25 cellular contexts compared by ENCODE assay signal in the genomic region with DNA sequence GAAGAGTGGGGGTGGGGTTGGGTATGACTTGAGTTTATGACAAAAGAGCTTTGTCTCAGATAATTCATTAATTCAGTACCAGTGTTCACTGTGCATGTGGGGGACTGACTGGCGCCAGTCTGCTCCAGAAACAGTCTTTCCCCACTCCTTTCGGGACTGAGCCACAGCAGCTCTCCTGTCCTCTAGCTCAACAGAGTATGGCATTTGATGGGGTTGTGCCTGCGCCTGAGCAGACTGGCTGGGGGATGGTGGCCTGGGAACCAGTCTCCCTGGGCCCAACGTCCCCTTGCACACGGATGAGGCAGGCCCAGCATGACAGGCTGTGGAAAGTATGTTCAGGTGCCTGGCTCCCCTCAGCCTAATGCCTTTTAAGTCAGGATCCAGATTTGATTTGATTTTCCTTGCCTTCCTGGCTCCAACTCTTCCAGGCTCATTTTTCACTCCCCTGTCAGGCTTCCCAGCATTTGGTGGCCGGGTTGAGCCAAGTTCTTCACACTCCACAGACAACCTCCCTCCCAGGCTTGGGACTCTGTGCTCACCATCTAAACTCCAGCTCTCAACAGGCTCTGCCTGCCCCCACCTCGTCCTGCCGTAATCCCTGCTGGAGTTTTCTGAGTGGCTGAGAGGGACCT.
DNase-seq lines count a peak whose midpoint lies in the region; ATAC-seq, FAIRE-seq and TF ChIP-seq lines count a peak whose summit lies in the region.
"Had no signal": no experiment of that assay in that cellular context is flagged by ENCODE, and none has a peak within 500 bp of the region (broad histone marks: within the 10 kb centered on the region; RNA-seq: fewer than 3 reads in every experiment).

No MANE protein-coding gene starts in this region.

- H3K4ac ChIP-seq in mesendoderm (ENCODE audit: low read depth, low read length): no peak overlapping the region

- no peak overlapping the region for H2AK5ac ChIP-seq in mesendoderm (ENCODE audit: low read length)

- no peaks in the 10 kb centered on the region for H3K79me2 ChIP-seq in mesendoderm (ENCODE audit: control insufficient read depth, insufficient read depth, low read length)

- H3K27me3 ChIP-seq in pancreas (no peaks in the 10 kb centered on the region), upper lobe of right lung (no peaks in the 10 kb centered on the region), mesendoderm (ENCODE audit: insufficient read depth, low read length, poor library complexity) (no peaks in the 10 kb centered on the region)
- H3K27me3 ChIP-seq: adrenal gland, suprapubic skin had no signal

- H2BK120ac ChIP-seq in mesendoderm (ENCODE audit: low read depth, low read length): no peak overlapping the region

- WGBS in pancreas, 2 donors: 53% methylated on average over 8 of the region's 8 CpGs
- WGBS in mesendoderm (ENCODE audit: extremely low coverage, insufficient coverage, low lambda C conversion rate): no CpG with 5 or more reads among the region's 8 CpGs

- H3K23ac ChIP-seq in mesendoderm (ENCODE audit: low read length): no peak overlapping the region

- H2BK5ac ChIP-seq in mesendoderm (ENCODE audit: low read length): no peak overlapping the region

- no peak for TF ChIP-seq CTCF in pancreas (IDR thresholded peaks at IDR 0.05)
- no peak for TF ChIP-seq CTCF in upper lobe of right lung (IDR thresholded peaks at IDR 0.05)

- FAIRE-seq in pancreas (lab: Jason Lieb, UNC): no peak
- FAIRE-seq: GM12891, RCC 7860 had no signal

- H3K56ac ChIP-seq in mesendoderm (ENCODE audit: low read length): no peak overlapping the region

- H4K5ac ChIP-seq in mesendoderm (ENCODE audit: low read length): no peak overlapping the region

- no peak overlapping the region for H3K4me2 ChIP-seq in mesendoderm (ENCODE audit: low read length)

- peak in 23 of 42 donors; percentile 7 to 55 (median 34) for DNase-seq in head of caudate nucleus
- DNase-seq in pancreas: peak in 2 of 6 donors; percentile 17 to 40
- no peak for DNase-seq in upper lobe of right lung
- DNase-seq in mesendoderm: no peak
- DNase-seq in EL: no peak
- no peak for DNase-seq in stimulated activated CD4-positive, alpha-beta T cell treated with anti-CD3 and anti-CD28 coated beads, Interleukin-4, amount 100 ng/mL, for 1 hour
- DNase-seq: activated B cell treated with CpG ODN at 0.5 μM for 24 hours; activated CD4-positive, alpha-beta memory T cell treated with anti-CD3 and anti-CD28 coated beads for 36 hours; activated gamma-delta T cell treated with Interleukin-2 at 50 U/mL for 16 hours; activated T-cell treated with anti-CD3 and anti-CD28 coated beads for 4 hours; adrenal gland; CD4-positive, alpha-beta memory T cell; effector CD8-positive, alpha-beta T cell; glutamatergic neuron; GOT3; left ventricle myocardium inferior; MV-4-11; NCI-H187 treated with DMSO at 0.1 percent for 48 hours; NCI-H226 had no signal

- H3K9me3 ChIP-seq in pancreas: no peaks in the 10 kb centered on the region
- no peaks in the 10 kb centered on the region for H3K9me3 ChIP-seq in upper lobe of right lung
- H3K9me3 ChIP-seq: adrenal gland, left ventricle myocardium inferior, suprapubic skin had no signal

- no peak overlapping the region for H4K8ac ChIP-seq in mesendoderm (ENCODE audit: low read depth, low read length)

- peak; percentile 61 for ATAC-seq in SK-N-SH treated with all-trans-retinoic acid at 6 μM for 48 hours
- ATAC-seq in pancreas: peak; percentile 53 to 80 (median 72)
- ATAC-seq in upper lobe of right lung: peak; percentile 25
- no peak for ATAC-seq in HG03095 (IDR thresholded peaks at IDR 0.05; ENCODE audit: unreplicated experiment)

- no peak overlapping the region for H3K9ac ChIP-seq in mesendoderm (ENCODE audit: low read length)

- no peaks in the 10 kb centered on the region for H3K36me3 ChIP-seq in pancreas
- no peaks in the 10 kb centered on the region for H3K36me3 ChIP-seq in upper lobe of right lung
- no peaks in the 10 kb centered on the region for H3K36me3 ChIP-seq in mesendoderm (ENCODE audit: control insufficient read depth, insufficient read depth, low read length)
- H3K36me3 ChIP-seq: adrenal gland, left ventricle myocardium inferior, suprapubic skin had no signal

- H3K4me1 ChIP-seq in pancreas: no peaks in the 10 kb centered on the region
- peaks cover 15% of the 10 kb centered on the region for H3K4me1 ChIP-seq in upper lobe of right lung
- H3K4me1 ChIP-seq in mesendoderm (ENCODE audit: control insufficient read depth, low read depth, low read length): no peaks in the 10 kb centered on the region

- H3K4me3 ChIP-seq in pancreas (no peak overlapping the region), upper lobe of right lung (no peak overlapping the region), mesendoderm (ENCODE audit: low read length) (no peak overlapping the region)
- H3K4me3 ChIP-seq: adrenal gland, left ventricle myocardium inferior, SK-N-MC, suprapubic skin had no signal

- intact Hi-C loops in head of caudate nucleus (cut with DNase I): no loop called here
- intact Hi-C loops in pancreas (cut with DNase I): no loop called here
- intact Hi-C loops in upper lobe of right lung (cut with DNase I): no loop called here

- H3K18ac ChIP-seq in mesendoderm (ENCODE audit: low read length): no peak overlapping the region

- H3K27ac ChIP-seq in pancreas: peak overlapping the region; percentile 4 to 67 (median 12)
- no peak overlapping the region for H3K27ac ChIP-seq in upper lobe of right lung
- H3K27ac ChIP-seq in mesendoderm (ENCODE audit: low read depth, low read length): no peak overlapping the region
- H3K27ac ChIP-seq: adrenal gland, left ventricle myocardium inferior, SK-N-MC, suprapubic skin had no signal

- H2BK15ac ChIP-seq in mesendoderm (replicated peaks; ENCODE audit: low read depth): no peak overlapping the region

- H3K79me1 ChIP-seq in mesendoderm (ENCODE audit: low read length): no peaks in the 10 kb centered on the region

TF ChIP-seq in SK-N-SH treated with all-trans-retinoic acid at 6 μM for 48 hours, 23 proteins besides CTCF, POLR2A, EP300 and RAD21:
- TF ChIP-seq ISL1 (CRISPR knock-in tag; IDR thresholded peaks at IDR 0.05): peak; percentile 86
- no peak for TF ChIP-seq CSRNP3 (CRISPR knock-in tag; IDR thresholded peaks at IDR 0.05)
- no peak for TF ChIP-seq BACH2 (CRISPR knock-in tag; IDR thresholded peaks at IDR 0.05; ENCODE audit: borderline replicate concordance)
- TF ChIP-seq ZC3H10 (CRISPR knock-in tag; IDR thresholded peaks at IDR 0.05): peak; percentile 60
- no peak for TF ChIP-seq ZNF70 (CRISPR knock-in tag; IDR thresholded peaks at IDR 0.05)
- no peak for TF ChIP-seq OSR1 (CRISPR knock-in tag; IDR thresholded peaks at IDR 0.05)
- TF ChIP-seq CSDC2 (CRISPR knock-in tag; IDR thresholded peaks at IDR 0.05): 0 out of 2 replicates have a peak, but pooled peaks have one; percentile 10
- no peak for TF ChIP-seq ARNTL (CRISPR knock-in tag; IDR thresholded peaks at IDR 0.05; ENCODE audit: borderline replicate concordance, low read depth)
- peak; percentile 57; the same call in 1 of the 2 replicates for TF ChIP-seq SNAI2 (CRISPR knock-in tag; IDR thresholded peaks at IDR 0.05)
- no peak for TF ChIP-seq TOX (CRISPR knock-in tag; IDR thresholded peaks at IDR 0.05; ENCODE audit: borderline replicate concordance)
- peak; percentile 59; the same call in 1 of the 2 replicates for TF ChIP-seq ZFP3 (CRISPR knock-in tag; IDR thresholded peaks at IDR 0.05)
- no peak for TF ChIP-seq PPARA (CRISPR knock-in tag; IDR thresholded peaks at IDR 0.05; ENCODE audit: borderline replicate concordance)
- TF ChIP-seq TCF4 (CRISPR knock-in tag; IDR thresholded peaks at IDR 0.05; ENCODE audit: borderline replicate concordance): no peak

Comparison
In these comparisons a context has a peak if more than half of its experiments do, and no peak if none do; other contexts are left out.
1. DNase-seq: peak in head of caudate nucleus (23 of 42); none in upper lobe of right lung (single experiment), mesendoderm (single experiment), EL (single experiment) and stimulated activated CD4-positive, alpha-beta T cell treated with anti-CD3 and anti-CD28 coated beads, Interleukin-4, amount 100 ng/mL, for 1 hour (single experiment).
2. H3K27ac ChIP-seq: peak in pancreas (4 of 4); none in upper lobe of right lung (single experiment) and mesendoderm (single experiment).